In genomic region chr1:94792876-94793605, GRCh38 we compare ENCODE assay signal across 8 cellular contexts. TPM values are rescaled to one million over a fixed set of nuclear protein-coding genes. Genes with fewer than 3 reads are reported as not detected.
DNase-seq lines count a peak whose midpoint lies in the region; ATAC-seq and TF ChIP-seq lines count a peak whose summit lies in the region.

No MANE protein-coding gene starts in this region.

- TF ChIP-seq CTCF in ascending aorta (IDR thresholded peaks at IDR 0.05) (no peak), mesothelial cell of epicardium (IDR thresholded peaks at IDR 0.05; ENCODE audit: unreplicated experiment) (no peak), neural progenitor cell (IDR thresholded peaks at IDR 0.05) (no peak)

- no peak overlapping the region for H3K4me2 ChIP-seq in neural progenitor cell

- H3K4me1 Mint-ChIP-seq in mesothelial cell of epicardium (peaks cover 30% of the 10 kb centered on the region), neural progenitor cell (peaks cover 2% of the 10 kb centered on the region)
- H3K4me1 Mint-ChIP-seq in naive thymus-derived CD4-positive, alpha-beta T cell: peaks cover 4 to 9% (median 5%) of the 10 kb centered on the region in 7 donors
- peaks cover 12% of the 10 kb centered on the region for H3K4me1 Mint-ChIP-seq in activated naive CD8-positive, alpha-beta T cell treated with anti-CD3 and anti-CD28 coated beads, Interleukin-2, amount 50 U/mL, for 24 hours

- CTCF ChIA-PET in naive thymus-derived CD4-positive, alpha-beta T cell (lab: Charles Lee): no interaction called here

- H3K27ac ChIP-seq in ascending aorta (peak overlapping the region; percentile 67 to 84), neural progenitor cell (no peak overlapping the region)
- H3K27ac ChIP-seq in naive thymus-derived CD4-positive, alpha-beta T cell (ENCODE audit: low read depth, low read length): no peak overlapping the region

- H3K9me3 ChIP-seq in ascending aorta (no peaks in the 10 kb centered on the region), neural progenitor cell (ENCODE audit: low read depth) (no peaks in the 10 kb centered on the region)
- no peaks in the 10 kb centered on the region for H3K9me3 ChIP-seq in naive thymus-derived CD4-positive, alpha-beta T cell (ENCODE audit: control insufficient read depth in 2 of 3, low read length in 3 of 3)

- H3K4me3 ChIP-seq in ascending aorta (peak overlapping the region; percentile 18 to 25), neural progenitor cell (no peak overlapping the region)
- no peak overlapping the region for H3K4me3 ChIP-seq in naive thymus-derived CD4-positive, alpha-beta T cell (ENCODE audit: low read length)

- H3K79me2 ChIP-seq in neural progenitor cell (ENCODE audit: low read depth): no peaks in the 10 kb centered on the region

- DNase-seq in ascending aorta (ENCODE audit: low spot score in 2 of 2) (no peak), mesothelial cell of epicardium (ENCODE audit: low spot score in 2 of 2, unreplicated experiment in 2 of 2) (no peak), iPS-NIHi11 (ENCODE audit: low spot score) (no peak), neural progenitor cell (ENCODE audit: low spot score) (no peak)
- DNase-seq in naive thymus-derived CD4-positive, alpha-beta T cell: no peak
- no peak for DNase-seq in activated naive CD8-positive, alpha-beta T cell treated with anti-CD3 and anti-CD28 coated beads, Interleukin-2, amount 50 U/mL, for 24 hours

- intact Hi-C loops in ascending aorta (cut with DNase I): loop anchor here (1.0 to 5.0 kb wide), 3 partner anchors 10 to 376 kb away; partner anchors contain the start of genes ABCD3 and F3
- intact Hi-C loops in naive thymus-derived CD4-positive, alpha-beta T cell (cut with micrococcal nuclease): no loop called here

- H3K4me3 Mint-ChIP-seq in mesothelial cell of epicardium (no peak overlapping the region), neural progenitor cell (no peak overlapping the region)
- H3K4me3 Mint-ChIP-seq in naive thymus-derived CD4-positive, alpha-beta T cell: no peak overlapping the region
- H3K4me3 Mint-ChIP-seq in activated naive CD8-positive, alpha-beta T cell treated with anti-CD3 and anti-CD28 coated beads, Interleukin-2, amount 50 U/mL, for 24 hours: no peak overlapping the region

- H2AFZ ChIP-seq in neural progenitor cell (replicated peaks): no peak overlapping the region

- H4K20me1 ChIP-seq in neural progenitor cell (ENCODE audit: low read depth): no peaks in the 10 kb centered on the region

- H3K9ac ChIP-seq in neural progenitor cell: no peak overlapping the region

- H3K9me3 Mint-ChIP-seq in mesothelial cell of epicardium (peaks cover 11% of the 10 kb centered on the region), neural progenitor cell (no peaks in the 10 kb centered on the region)
- H3K9me3 Mint-ChIP-seq in naive thymus-derived CD4-positive, alpha-beta T cell: peaks cover 0 to 4% (median 0%) of the 10 kb centered on the region in 11 donors
- no peaks in the 10 kb centered on the region for H3K9me3 Mint-ChIP-seq in activated naive CD8-positive, alpha-beta T cell treated with anti-CD3 and anti-CD28 coated beads, Interleukin-2, amount 50 U/mL, for 24 hours

- peaks cover 6% of the 10 kb centered on the region for H3F3A ChIP-seq in neural progenitor cell (ENCODE audit: low read depth)

- H3K36me3 ChIP-seq in ascending aorta (no peaks in the 10 kb centered on the region), neural progenitor cell (no peaks in the 10 kb centered on the region)
- no peaks in the 10 kb centered on the region for H3K36me3 ChIP-seq in naive thymus-derived CD4-positive, alpha-beta T cell (ENCODE audit: control insufficient read depth in 2 of 3, insufficient read depth in 3 of 3, low read length in 3 of 3)

- H3K36me3 Mint-ChIP-seq in mesothelial cell of epicardium (peaks cover 2% of the 10 kb centered on the region), neural progenitor cell (no peaks in the 10 kb centered on the region)
- H3K36me3 Mint-ChIP-seq in naive thymus-derived CD4-positive, alpha-beta T cell: peaks cover 0 to 3% (median 0%) of the 10 kb centered on the region in 5 donors
- no peaks in the 10 kb centered on the region for H3K36me3 Mint-ChIP-seq in activated naive CD8-positive, alpha-beta T cell treated with anti-CD3 and anti-CD28 coated beads, Interleukin-2, amount 50 U/mL, for 24 hours (ENCODE audit: low read depth)

- no peaks in the 10 kb centered on the region for H3K27me3 ChIP-seq in ascending aorta
- no peaks in the 10 kb centered on the region for H3K27me3 ChIP-seq in naive thymus-derived CD4-positive, alpha-beta T cell (ENCODE audit: control insufficient read depth in 2 of 2, insufficient read depth in 2 of 2, low read length in 2 of 2)
- H3K27me3 ChIP-seq in neural progenitor cell: no peaks in the 10 kb centered on the region

- ATAC-seq in GM18499 (IDR thresholded peaks at IDR 0.05; ENCODE audit: insufficient read depth, unreplicated experiment) (peak; percentile 14), HG02884 (IDR thresholded peaks at IDR 0.05; ENCODE audit: unreplicated experiment) (peak; percentile 8)
- no peak for ATAC-seq in naive thymus-derived CD4-positive, alpha-beta T cell
- no peak for ATAC-seq in activated naive CD8-positive, alpha-beta T cell treated with anti-CD3 and anti-CD28 coated beads, Interleukin-2, amount 50 U/mL, for 24 hours

- POLR2A ChIA-PET in naive thymus-derived CD4-positive, alpha-beta T cell (lab: Charles Lee): no interaction called here

- H3K27ac Mint-ChIP-seq in mesothelial cell of epicardium (peak overlapping the region; percentile 86), neural progenitor cell (no peak overlapping the region)
- no peak overlapping the region for H3K27ac Mint-ChIP-seq in naive thymus-derived CD4-positive, alpha-beta T cell
- H3K27ac Mint-ChIP-seq in activated naive CD8-positive, alpha-beta T cell treated with anti-CD3 and anti-CD28 coated beads, Interleukin-2, amount 50 U/mL, for 24 hours: no peak overlapping the region

- H3K4me1 ChIP-seq in ascending aorta: peaks cover 6 to 23% of the 10 kb centered on the region in 2 donors
- no peaks in the 10 kb centered on the region for H3K4me1 ChIP-seq in naive thymus-derived CD4-positive, alpha-beta T cell (ENCODE audit: control insufficient read depth in 2 of 2, insufficient read depth in 2 of 2, low read length in 2 of 2)
- peaks cover 8% of the 10 kb centered on the region for H3K4me1 ChIP-seq in neural progenitor cell

- H3K27me3 Mint-ChIP-seq in mesothelial cell of epicardium (ENCODE audit: low read depth) (no peaks in the 10 kb centered on the region), neural progenitor cell (ENCODE audit: insufficient read depth, low read depth) (no peaks in the 10 kb centered on the region)
- H3K27me3 Mint-ChIP-seq in naive thymus-derived CD4-positive, alpha-beta T cell: peaks cover 0 to 13% (median 6%) of the 10 kb centered on the region in 5 donors
- H3K27me3 Mint-ChIP-seq in activated naive CD8-positive, alpha-beta T cell treated with anti-CD3 and anti-CD28 coated beads, Interleukin-2, amount 50 U/mL, for 24 hours: peaks cover 3% of the 10 kb centered on the region

RNA-seq across cellular contexts. Expression of gene SLC44A3, which starts 27.1 kb away (rescaled TPM):
- not detected for total RNA-seq in ascending aorta
- 9.2 to 13.2 TPM (median 11.2 TPM) in 3 replicates for total RNA-seq in mesothelial cell of epicardium
- total RNA-seq in naive thymus-derived CD4-positive, alpha-beta T cell: 1 to 10 TPM in 1 of 5 experiments, under 1 TPM in 1, not detected in 3; 0.24 to 1.0 TPM
- polyA plus RNA-seq in naive thymus-derived CD4-positive, alpha-beta T cell: not detected
- 0.25 and 1.7 TPM in 2 replicates for total RNA-seq in neural progenitor cell (ENCODE audit: low replicate concordance)

Comparison
In these comparisons a context has a peak if more than half of its experiments do, and no peak if none do; other contexts are left out.
1. ATAC-seq: peak in GM18499 (single experiment) and HG02884 (single experiment); none in naive thymus-derived CD4-positive, alpha-beta T cell (single experiment) and activated naive CD8-positive, alpha-beta T cell treated with anti-CD3 and anti-CD28 coated beads, Interleukin-2, amount 50 U/mL, for 24 hours (single experiment).
2. H3K27ac ChIP-seq: peak in ascending aorta (2 of 2); none in naive thymus-derived CD4-positive, alpha-beta T cell (single experiment) and neural progenitor cell (single experiment).
3. H3K4me3 ChIP-seq: peak in ascending aorta (2 of 2); none in naive thymus-derived CD4-positive, alpha-beta T cell (single experiment) and neural progenitor cell (single experiment).